ENCODE assay signal across 8 cellular contexts in the genomic region with DNA sequence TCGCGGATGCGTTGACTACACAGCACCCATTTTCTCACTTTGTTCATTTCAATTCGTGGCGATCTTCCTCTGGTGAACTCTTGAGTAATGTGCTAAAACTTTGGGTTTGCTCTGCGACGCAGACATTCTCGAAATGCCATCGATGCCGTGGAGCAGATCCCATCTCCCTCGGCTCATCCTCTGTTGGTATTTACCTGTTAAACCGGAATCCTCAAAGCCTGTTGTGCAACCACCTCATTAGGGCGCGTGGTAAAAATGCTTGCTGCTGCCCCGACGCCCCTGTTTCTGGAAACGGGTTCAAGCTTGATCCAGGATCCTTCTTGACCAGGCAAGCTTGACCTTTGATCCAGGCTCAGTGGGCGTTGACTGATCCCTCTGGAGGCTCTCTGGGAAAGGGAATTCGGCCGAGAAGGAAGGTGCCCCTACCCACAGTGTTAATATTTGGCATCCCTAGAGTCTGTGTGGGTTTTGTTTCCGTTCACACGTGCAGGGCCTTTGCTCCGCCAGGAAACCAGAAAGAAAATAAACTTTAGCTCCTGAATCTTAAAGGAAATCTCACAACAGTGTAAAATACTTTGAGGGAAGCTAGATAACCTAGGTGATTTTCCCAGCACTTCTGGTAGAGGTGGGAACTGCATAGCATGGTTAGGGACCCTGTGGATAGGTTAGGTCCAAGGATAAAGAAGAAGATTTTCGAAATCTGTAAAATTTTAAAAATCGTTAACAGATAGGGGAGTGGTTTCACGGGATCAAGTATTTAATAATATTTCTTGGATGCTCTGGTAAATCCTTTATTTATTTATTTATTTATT. TPM values are rescaled to one million over a fixed set of nuclear protein-coding genes. Genes with fewer than 3 reads are reported as not detected.
DNase-seq lines count a peak whose midpoint lies in the region; TF ChIP-seq lines count a peak whose summit lies in the region.

No MANE protein-coding gene starts in this region.

- no peaks in the 10 kb centered on the region for H3K9me3 ChIP-seq in muscle layer of duodenum (ENCODE audit: control insufficient read depth in 1 of 2, low read length in 2 of 2)

- peaks cover 16 to 57% of the 10 kb centered on the region in 2 donors for H3K4me1 ChIP-seq in muscle layer of duodenum (ENCODE audit: control insufficient read depth in 1 of 2, insufficient read depth in 2 of 2, low read length in 2 of 2)

- no peaks in the 10 kb centered on the region for H3K27me3 ChIP-seq in muscle layer of duodenum (ENCODE audit: low read depth, low read length)

- no peaks in the 10 kb centered on the region for H3K27me3 Mint-ChIP-seq in activated CD4-positive, alpha-beta T cell treated with anti-CD3 and anti-CD28 coated beads, Interleukin-2, amount 10 ng/mL, durations not matched to agents 24 days and 14 days
- peaks cover 4% of the 10 kb centered on the region for H3K27me3 Mint-ChIP-seq in type B pancreatic cell

- peak overlapping the region; percentile 85 for H3K4me3 Mint-ChIP-seq in activated CD4-positive, alpha-beta T cell treated with anti-CD3 and anti-CD28 coated beads, Interleukin-2, amount 10 ng/mL, durations not matched to agents 24 days and 14 days
- H3K4me3 Mint-ChIP-seq in type B pancreatic cell = peak overlapping the region; percentile 96

- peak overlapping the region; percentile 90 to 92 for H3K4me3 ChIP-seq in muscle layer of duodenum (ENCODE audit: low read depth in 1 of 2, low read length in 2 of 2)

- no peaks in the 10 kb centered on the region for H3K9me3 Mint-ChIP-seq in activated CD4-positive, alpha-beta T cell treated with anti-CD3 and anti-CD28 coated beads, Interleukin-2, amount 10 ng/mL, durations not matched to agents 24 days and 14 days
- no peaks in the 10 kb centered on the region for H3K9me3 Mint-ChIP-seq in type B pancreatic cell

- peak; percentile 1 for DNase-seq in NCI-H1092 treated with DMSO at 0.1 percent for 48 hours (lab: John Stamatoyannopoulos, UW)
- DNase-seq in NCI-H1092 (lab: John Stamatoyannopoulos, UW) = no peak
- DNase-seq in LoVo (ENCODE audit: low spot score) = peak; percentile 58
- no peak for DNase-seq in activated CD4-positive, alpha-beta T cell treated with anti-CD3 and anti-CD28 coated beads, Interleukin-2, amount 10 ng/mL, durations not matched to agents 24 days and 14 days
- peak; percentile 68 to 77 for DNase-seq in erythroblast (lab: John Stamatoyannopoulos, UW)
- no peak for DNase-seq in type B pancreatic cell (ENCODE audit: extremely low spot score, unreplicated experiment)
- DNase-seq in GM19240 (ENCODE audit: insufficient read length, low spot score) = no peak

- intact Hi-C loops in activated CD4-positive, alpha-beta T cell treated with anti-CD3 and anti-CD28 coated beads, Interleukin-2, amount 10 ng/mL, durations not matched to agents 24 days and 14 days (cut with micrococcal nuclease) = loop anchor here (1.0 to 5.0 kb wide), 3 partner anchors 186 to 504 kb away; partner anchors contain the start of genes KCTD15, SCGB2B2 and ZNF302

- TF ChIP-seq POLR2A in erythroblast (IDR thresholded peaks at IDR 0.05; ENCODE audit: low read length) = no peak

- TF ChIP-seq CTCF in type B pancreatic cell (conservative IDR thresholded peaks at IDR 0.05) = peak; percentile 59

- H3K36me3 Mint-ChIP-seq in activated CD4-positive, alpha-beta T cell treated with anti-CD3 and anti-CD28 coated beads, Interleukin-2, amount 10 ng/mL, durations not matched to agents 24 days and 14 days (ENCODE audit: low read depth) = peaks cover 28% of the 10 kb centered on the region
- peaks cover 13% of the 10 kb centered on the region for H3K36me3 Mint-ChIP-seq in type B pancreatic cell

- peaks cover 0 to 14% of the 10 kb centered on the region in 2 donors for H3K36me3 ChIP-seq in muscle layer of duodenum (ENCODE audit: control insufficient read depth in 1 of 2, insufficient read depth in 2 of 2, low read length in 2 of 2)

- H3K4me1 Mint-ChIP-seq in activated CD4-positive, alpha-beta T cell treated with anti-CD3 and anti-CD28 coated beads, Interleukin-2, amount 10 ng/mL, durations not matched to agents 24 days and 14 days = peaks cover 45% of the 10 kb centered on the region
- peaks cover 29% of the 10 kb centered on the region for H3K4me1 Mint-ChIP-seq in type B pancreatic cell (ENCODE audit: unreplicated experiment)

- H3K27ac ChIP-seq in muscle layer of duodenum (ENCODE audit: low read length) = peak overlapping the region; percentile 92

- H3K27ac Mint-ChIP-seq in activated CD4-positive, alpha-beta T cell treated with anti-CD3 and anti-CD28 coated beads, Interleukin-2, amount 10 ng/mL, durations not matched to agents 24 days and 14 days = peak overlapping the region; percentile 99
- H3K27ac Mint-ChIP-seq in type B pancreatic cell = peak overlapping the region; percentile 99

RNA-seq across cellular contexts. Expression of gene LSM14A, which starts 1.0 kb away (rescaled TPM):
- 105 and 117 TPM in 2 replicates for total RNA-seq in activated CD4-positive, alpha-beta T cell treated with anti-CD3 and anti-CD28 coated beads, Interleukin-2, amount 10 ng/mL, durations not matched to agents 24 days and 14 days
- total RNA-seq in type B pancreatic cell (ENCODE audit: low replicate concordance) = 112 and 123 TPM in 2 replicates

Comparison
In these comparisons a context has a peak if more than half of its experiments do, and no peak if none do; other contexts are left out.
1. DNase-seq: peak in NCI-H1092 treated with DMSO at 0.1 percent for 48 hours (single experiment), LoVo (single experiment) and erythroblast (2 of 2); none in NCI-H1092 (single experiment), activated CD4-positive, alpha-beta T cell treated with anti-CD3 and anti-CD28 coated beads, Interleukin-2, amount 10 ng/mL, durations not matched to agents 24 days and 14 days (single experiment), type B pancreatic cell (single experiment) and GM19240 (single experiment).